In the genomic region with DNA sequence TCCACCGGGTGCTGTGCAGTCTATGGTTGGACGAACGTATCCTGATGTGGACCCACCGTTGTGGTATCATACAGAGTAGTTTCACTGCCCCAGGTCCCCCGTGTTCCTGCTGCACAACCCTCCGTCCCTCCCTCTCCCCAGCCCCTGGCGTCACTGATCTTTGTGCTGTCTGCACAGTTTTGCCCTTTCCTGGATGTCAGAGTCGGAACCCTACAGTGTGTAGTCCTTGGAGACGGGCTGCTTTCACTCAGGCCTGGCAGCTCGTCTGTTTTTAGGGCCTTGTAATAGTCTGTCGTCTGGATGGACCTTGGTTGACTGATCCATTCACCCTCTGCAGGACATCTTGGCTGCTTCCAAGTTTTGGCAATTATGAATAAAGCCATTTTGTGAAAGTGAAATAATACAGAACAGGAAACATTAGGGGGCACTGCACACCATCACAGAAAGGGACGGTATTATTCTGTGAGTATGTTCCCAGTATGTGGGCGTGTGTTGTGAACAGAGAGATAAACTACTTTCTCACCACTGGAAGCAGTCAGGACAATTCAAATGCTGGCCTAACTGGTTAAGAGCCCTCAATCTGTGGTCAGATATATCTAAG, we compare ENCODE assay signal across 8 cellular contexts.
DNase-seq lines count a peak whose midpoint lies in the region; FAIRE-seq and TF ChIP-seq lines count a peak whose summit lies in the region.
"Not testable (repeated sequence)": the region's sequence is repeated elsewhere in the genome, so short reads cannot be mapped to it uniquely, and the experiment has no call there.

No MANE protein-coding gene starts in this region.

- H3K4me3 Mint-ChIP-seq in activated naive CD4-positive, alpha-beta T cell treated with anti-CD3 and anti-CD28 coated beads, Interleukin-2, amount 10 ng/mL, durations not matched to agents 7 days and 5 days = not testable (repeated sequence)

- peaks cover 64% of the 10 kb centered on the region for H3K4me1 Mint-ChIP-seq in activated naive CD4-positive, alpha-beta T cell treated with anti-CD3 and anti-CD28 coated beads, Interleukin-2, amount 10 ng/mL, durations not matched to agents 7 days and 5 days

- not testable (repeated sequence) for H3K27me3 ChIP-seq in keratinocyte (ENCODE audit: control insufficient read depth, extremely low read depth, insufficient read depth, low read length); parathyroid adenoma (ENCODE audit: control insufficient read depth, insufficient read depth, low read length); uterus

- H3K27ac ChIP-seq in keratinocyte (ENCODE audit: control insufficient read depth, insufficient read depth, low read length) (peak overlapping the region; percentile 30), uterus (peak overlapping the region; percentile 43 to 57)
- H3K27ac ChIP-seq in parathyroid adenoma = not testable (repeated sequence)

- H3K4me3 ChIP-seq in Jurkat, Clone E6-1 (ENCODE audit: low read length); keratinocyte (ENCODE audit: control insufficient read depth in 2 of 3, extremely low read depth in 1 of 3, insufficient read depth in 2 of 3, low read depth in 1 of 3, low read length in 3 of 3); parathyroid adenoma (ENCODE audit: low read depth, low read length); uterus: not testable (repeated sequence)

- H3K27ac Mint-ChIP-seq in activated naive CD4-positive, alpha-beta T cell treated with anti-CD3 and anti-CD28 coated beads, Interleukin-2, amount 10 ng/mL, durations not matched to agents 7 days and 5 days = peak overlapping the region; percentile 72

- TF ChIP-seq CTCF in keratinocyte (optimal IDR thresholded peaks at IDR 0.05 in 1 of 3, IDR thresholded peaks at IDR 0.05 in 1 of 3, conservative IDR thresholded peaks at IDR 0.05 in 1 of 3; ENCODE audit: extremely low read depth in 1 of 3, insufficient read depth in 2 of 3, low read length in 3 of 3) (peak in 2 of 3 experiments; percentile 43 to 53), parathyroid adenoma (IDR thresholded peaks at IDR 0.05) (peak; percentile 57), uterus (IDR thresholded peaks at IDR 0.05) (peak; percentile 64 to 87 (median 72))

- H3K4me2 ChIP-seq in keratinocyte (ENCODE audit: control insufficient read depth, extremely low read depth, insufficient read depth, low read depth, low read length); parathyroid adenoma (ENCODE audit: low read length): not testable (repeated sequence)

- H3K9ac ChIP-seq in keratinocyte (ENCODE audit: control insufficient read depth, extremely low read depth, insufficient read depth, low read length); parathyroid adenoma: not testable (repeated sequence)

- H2AFZ ChIP-seq in keratinocyte (ENCODE audit: control insufficient read depth, low read length); parathyroid adenoma: not testable (repeated sequence)

- in situ Hi-C loops in G401 (cut with HindIII; ENCODE audit: low sequenced_read_pairs) = not testable (repeated sequence)

- CTCF ChIA-PET in activated naive CD4-positive, alpha-beta T cell treated with anti-CD3 and anti-CD28 coated beads, Interleukin-2, amount 10 ng/mL, durations not matched to agents 7 days and 5 days (lab: Charles Lee) = interaction anchor here (0.6 to 1.6 kb wide), 6 partner anchors 18 to 224 kb away, joined by 3 to 4 read pairs (median 3); no protein-coding TSS in a partner anchor

- not testable (repeated sequence) for H3K27me3 Mint-ChIP-seq in activated naive CD4-positive, alpha-beta T cell treated with anti-CD3 and anti-CD28 coated beads, Interleukin-2, amount 10 ng/mL, durations not matched to agents 7 days and 5 days

- DNase-seq in G401 (ENCODE audit: low spot score) = peak; percentile 91
- peak; percentile 65 for DNase-seq in Jurkat, Clone E6-1 (ENCODE audit: low read depth, low spot score)
- DNase-seq in RCC 7860 (ENCODE audit: low spot score) = peak; percentile 32
- DNase-seq in activated naive CD4-positive, alpha-beta T cell treated with anti-CD3 and anti-CD28 coated beads, Interleukin-2, amount 10 ng/mL, durations not matched to agents 7 days and 5 days = peak; percentile 61
- not testable (repeated sequence) for DNase-seq in keratinocyte (ENCODE audit: low read depth, low spot score)
- DNase-seq in uterus = peak; percentile 45 to 68

- H4K20me1 ChIP-seq in keratinocyte (ENCODE audit: control insufficient read depth, extremely low read depth, insufficient read depth, low read length) = peaks cover 27% of the 10 kb centered on the region

- dilution Hi-C loops in keratinocyte (cut with MboI; ENCODE audit: extremely low pct_ligation_motif_present, low sequenced_read_pairs) = not testable (repeated sequence)

- H3K36me3 Mint-ChIP-seq in activated naive CD4-positive, alpha-beta T cell treated with anti-CD3 and anti-CD28 coated beads, Interleukin-2, amount 10 ng/mL, durations not matched to agents 7 days and 5 days = not testable (repeated sequence)

- not testable (repeated sequence) for H3K9me3 Mint-ChIP-seq in activated naive CD4-positive, alpha-beta T cell treated with anti-CD3 and anti-CD28 coated beads, Interleukin-2, amount 10 ng/mL, durations not matched to agents 7 days and 5 days

- FAIRE-seq in RCC 7860 (lab: Jason Lieb, UNC); keratinocyte (lab: Jason Lieb, UNC): not testable (repeated sequence)
- FAIRE-seq in endometrium (lab: Jason Lieb, UNC) = peak; percentile 72

- H3K9me3 ChIP-seq in keratinocyte (ENCODE audit: control insufficient read depth, low read depth, low read length); parathyroid adenoma (ENCODE audit: control insufficient read depth, low read length); uterus: not testable (repeated sequence)

- H3K9me1 ChIP-seq in keratinocyte (ENCODE audit: control insufficient read depth, extremely low read depth, insufficient read depth, low read length) = not testable (repeated sequence)

- intact Hi-C loops in uterus (cut with DNase I; ENCODE audit: low total_unique reads) = not testable (repeated sequence)

- not testable (repeated sequence) for H3K36me3 ChIP-seq in keratinocyte (ENCODE audit: control insufficient read depth in 2 of 2, extremely low read depth in 1 of 2, insufficient read depth in 2 of 2, low read length in 2 of 2); parathyroid adenoma (ENCODE audit: control insufficient read depth, insufficient read depth, low read length); uterus

- H3K4me1 ChIP-seq in keratinocyte (ENCODE audit: control insufficient read depth, extremely low read depth, insufficient read depth, low read length) (peaks cover 28% of the 10 kb centered on the region), uterus (peaks cover 10 to 34% of the 10 kb centered on the region in 2 donors)
- not testable (repeated sequence) for H3K4me1 ChIP-seq in parathyroid adenoma

- TF ChIP-seq POLR2A in uterus (IDR thresholded peaks at IDR 0.05) = not testable (repeated sequence)

- H3K79me2 ChIP-seq in keratinocyte (ENCODE audit: control insufficient read depth, insufficient read depth, low read length) (peaks cover 94% of the 10 kb centered on the region), parathyroid adenoma (peaks cover 44% of the 10 kb centered on the region)
